In the genomic region with DNA sequence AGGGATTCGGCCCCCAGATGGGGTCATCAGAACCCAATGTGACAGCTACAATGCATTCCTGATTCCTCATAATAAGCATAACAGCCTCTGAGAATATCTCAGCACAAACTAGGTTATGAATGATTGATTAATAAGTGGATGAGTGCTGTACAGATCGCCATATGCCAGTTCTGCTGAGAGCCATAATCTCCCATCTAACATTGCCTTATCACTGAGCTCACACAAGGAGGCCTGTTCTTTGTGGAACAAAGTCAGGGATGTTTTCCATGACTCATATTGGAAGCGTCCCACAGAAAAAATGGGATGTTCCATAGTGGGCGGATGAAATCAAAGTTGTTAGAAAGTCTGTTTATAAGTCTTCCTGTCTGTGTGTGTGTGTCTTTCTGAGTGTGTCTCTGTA, we compare ENCODE assay signal across 26 cellular contexts.
DNase-seq lines count a peak whose midpoint lies in the region; ATAC-seq, FAIRE-seq and TF ChIP-seq lines count a peak whose summit lies in the region.
"Had no signal": no experiment of that assay in that cellular context is flagged by ENCODE, and none has a peak within 500 bp of the region (broad histone marks: within the 10 kb centered on the region; RNA-seq: fewer than 3 reads in every experiment).

No MANE protein-coding gene starts in this region.

- no TSS peak for BruUV-seq in MCF 10A (replicated peaks; lab: Mats Ljungman, UMichigan)

- H3K4me2 ChIP-seq in keratinocyte (ENCODE audit: control insufficient read depth, extremely low read depth, insufficient read depth, low read depth, low read length) = no peak overlapping the region
- H3K4me2 ChIP-seq: BLaER1 treated with 17β-estradiol and CSF1 and Interleukin-3, amounts not matched to agents 10 nM and 100 nM; GM23338; KMS-11 had no signal

- H3K9me3 ChIP-seq in breast epithelium (no peaks in the 10 kb centered on the region), keratinocyte (ENCODE audit: control insufficient read depth, low read depth, low read length) (no peaks in the 10 kb centered on the region), uterus (no peaks in the 10 kb centered on the region)
- H3K9me3 ChIP-seq: psoas muscle, upper lobe of left lung had no signal

- no peak overlapping the region for H3K9ac ChIP-seq in keratinocyte (ENCODE audit: control insufficient read depth, extremely low read depth, insufficient read depth, low read length)
- H3K9ac ChIP-seq: BLaER1 treated with 17β-estradiol and CSF1 and Interleukin-3, amounts not matched to agents 10 nM and 100 nM; KMS-11 had no signal

- H3K9me3 Mint-ChIP-seq in MCF 10A (ENCODE audit: unreplicated experiment) = no peaks in the 10 kb centered on the region
- H3K9me3 Mint-ChIP-seq in T-helper 2 cell treated with Interferon-gamma antibody and Interleukin-4, amounts not matched to agents 5 μg/mL and 100 μg/mL, for 36 hours = no peaks in the 10 kb centered on the region
- H3K9me3 Mint-ChIP-seq: activated naive CD4-positive, alpha-beta T cell treated with anti-CD3 and anti-CD28 coated beads for 36 hours; activated T-cell treated with anti-CD3 and anti-CD28 coated beads, Interleukin-2, amount 50 U/mL, for 4 hours; central memory CD8-positive, alpha-beta T cell; GM23338; neural crest cell had no signal

- CTCF ChIA-PET in MCF 10A (lab: Yijun Ruan, JAX) = interaction anchor here (1.2 kb wide), 1 partner anchor 17 kb away, joined by 3 read pairs; no protein-coding TSS in a partner anchor

- no peaks in the 10 kb centered on the region for H3K4me1 ChIP-seq in breast epithelium
- H3K4me1 ChIP-seq in keratinocyte (ENCODE audit: control insufficient read depth, extremely low read depth, insufficient read depth, low read length) = no peaks in the 10 kb centered on the region
- H3K4me1 ChIP-seq in uterus = no peaks in the 10 kb centered on the region
- H3K4me1 ChIP-seq: BLaER1 treated with 17β-estradiol and CSF1 and Interleukin-3, amounts not matched to agents 10 nM and 100 nM; psoas muscle; upper lobe of left lung had no signal

- H3K9me1 ChIP-seq in keratinocyte (ENCODE audit: control insufficient read depth, extremely low read depth, insufficient read depth, low read length) = no peaks in the 10 kb centered on the region

- peaks cover 6% of the 10 kb centered on the region for H3K4me1 Mint-ChIP-seq in MCF 10A (ENCODE audit: insufficient read depth, unreplicated experiment)
- no peaks in the 10 kb centered on the region for H3K4me1 Mint-ChIP-seq in T-helper 2 cell treated with Interferon-gamma antibody and Interleukin-4, amounts not matched to agents 5 μg/mL and 100 μg/mL, for 36 hours (ENCODE audit: low read depth)
- H3K4me1 Mint-ChIP-seq: central memory CD8-positive, alpha-beta T cell; GM23338; neural crest cell had no signal

- intact Hi-C loops in MCF 10A (cut with micrococcal nuclease) = no loop called here
- intact Hi-C loops in breast epithelium (cut with DNase I; ENCODE audit: low total_unique reads) = no loop called here
- intact Hi-C loops in uterus (cut with DNase I; ENCODE audit: low total_unique reads) = no loop called here

- no peak for TF ChIP-seq CTCF in MCF 10A (IDR thresholded peaks at IDR 0.05; ENCODE audit: unreplicated experiment)
- no peak for TF ChIP-seq CTCF in breast epithelium (IDR thresholded peaks at IDR 0.05)
- TF ChIP-seq CTCF in keratinocyte (optimal IDR thresholded peaks at IDR 0.05 in 1 of 3, IDR thresholded peaks at IDR 0.05 in 1 of 3, conservative IDR thresholded peaks at IDR 0.05 in 1 of 3; ENCODE audit: extremely low read depth in 1 of 3, insufficient read depth in 2 of 3, low read length in 3 of 3) = no peak
- no peak for TF ChIP-seq CTCF in uterus (IDR thresholded peaks at IDR 0.05)

- H3K4me3 ChIP-seq in breast epithelium (no peak overlapping the region), keratinocyte (ENCODE audit: control insufficient read depth in 2 of 3, extremely low read depth in 1 of 3, insufficient read depth in 2 of 3, low read depth in 1 of 3, low read length in 3 of 3) (no peak overlapping the region), uterus (no peak overlapping the region)
- H3K4me3 ChIP-seq: BLaER1 treated with 17β-estradiol and CSF1 and Interleukin-3, amounts not matched to agents 10 nM and 100 nM; GM12878; GM23338; psoas muscle; upper lobe of left lung had no signal

- no peaks in the 10 kb centered on the region for H4K20me1 ChIP-seq in keratinocyte (ENCODE audit: control insufficient read depth, extremely low read depth, insufficient read depth, low read length)
- H4K20me1 ChIP-seq: BLaER1 treated with 17β-estradiol and CSF1 and Interleukin-3, amounts not matched to agents 10 nM and 100 nM had no signal

- POLR2A ChIA-PET in MCF 10A (lab: Yijun Ruan, JAX) = no interaction called here

- TF ChIP-seq POLR2A in breast epithelium (IDR thresholded peaks at IDR 0.05) = no peak
- TF ChIP-seq POLR2A in uterus (IDR thresholded peaks at IDR 0.05) = no peak

- DNase-seq in MCF 10A (ENCODE audit: unreplicated experiment) (peak; percentile 28), breast epithelium (ENCODE audit: low spot score in 2 of 2) (no peak), keratinocyte (ENCODE audit: low read depth, low spot score) (no peak), amniotic stem cell (lab: John Stamatoyannopoulos, UW) (no peak), GOT3 (lab: John Stamatoyannopoulos, UW) (no peak), uterus (no peak)
- DNase-seq in T-helper 2 cell treated with Interferon-gamma antibody and Interleukin-4, amounts not matched to agents 5 μg/mL and 100 μg/mL, for 36 hours (ENCODE audit: low spot score) = no peak
- DNase-seq: 8988T; activated CD4-positive, CD25-positive, alpha-beta regulatory T cell treated with anti-CD3 and anti-CD28 coated beads, Interleukin-2, amount 50 U/mL, for 72 hours; activated naive CD4-positive, alpha-beta T cell treated with anti-CD3 and anti-CD28 coated beads for 36 hours; activated T-cell treated with anti-CD3 and anti-CD28 coated beads, Interleukin-2, amount 50 U/mL, for 4 hours; GF-D8; NCI-H2081 treated with DMSO at 0.1 percent for 48 hours; psoas muscle; RPMI8226; stimulated activated CD4-positive, alpha-beta T cell treated with anti-CD3 and anti-CD28 coated beads, Interleukin-4, amount 100 ng/mL, for 1 hour; stimulated activated naive CD8-positive, alpha-beta T cell treated with anti-CD3 and anti-CD28 coated beads, Interleukin-15, Interleukin-2, amounts not matched to agents 100 U/mL and 50 U/mL, for 24 hours had no signal

- dilution Hi-C loops in keratinocyte (cut with MboI; ENCODE audit: extremely low pct_ligation_motif_present, low sequenced_read_pairs) = no loop called here

- no peaks in the 10 kb centered on the region for H3K36me3 ChIP-seq in breast epithelium
- H3K36me3 ChIP-seq in keratinocyte (ENCODE audit: control insufficient read depth in 2 of 2, extremely low read depth in 1 of 2, insufficient read depth in 2 of 2, low read length in 2 of 2) = no peaks in the 10 kb centered on the region
- no peaks in the 10 kb centered on the region for H3K36me3 ChIP-seq in uterus
- H3K36me3 ChIP-seq: BLaER1 treated with 17β-estradiol and CSF1 and Interleukin-3, amounts not matched to agents 10 nM and 100 nM; upper lobe of left lung had no signal

- H3K27me3 Mint-ChIP-seq in MCF 10A (ENCODE audit: insufficient read depth, unreplicated experiment) = no peaks in the 10 kb centered on the region
- no peaks in the 10 kb centered on the region for H3K27me3 Mint-ChIP-seq in T-helper 2 cell treated with Interferon-gamma antibody and Interleukin-4, amounts not matched to agents 5 μg/mL and 100 μg/mL, for 36 hours (ENCODE audit: low read depth)

- no peak overlapping the region for H3K27ac Mint-ChIP-seq in MCF 10A (ENCODE audit: low read depth, unreplicated experiment)
- no peak overlapping the region for H3K27ac Mint-ChIP-seq in T-helper 2 cell treated with Interferon-gamma antibody and Interleukin-4, amounts not matched to agents 5 μg/mL and 100 μg/mL, for 36 hours
- H3K27ac Mint-ChIP-seq: activated naive CD4-positive, alpha-beta T cell treated with anti-CD3 and anti-CD28 coated beads for 36 hours; GM23338 had no signal

- no peak overlapping the region for H3K4me3 Mint-ChIP-seq in MCF 10A (ENCODE audit: unreplicated experiment)
- H3K4me3 Mint-ChIP-seq in T-helper 2 cell treated with Interferon-gamma antibody and Interleukin-4, amounts not matched to agents 5 μg/mL and 100 μg/mL, for 36 hours = no peak overlapping the region
- H3K4me3 Mint-ChIP-seq: activated naive CD4-positive, alpha-beta T cell treated with anti-CD3 and anti-CD28 coated beads for 36 hours; activated T-cell treated with anti-CD3 and anti-CD28 coated beads, Interleukin-2, amount 50 U/mL, for 4 hours; central memory CD8-positive, alpha-beta T cell; GM23338; neural crest cell had no signal

- no peaks in the 10 kb centered on the region for H3K79me2 ChIP-seq in keratinocyte (ENCODE audit: control insufficient read depth, insufficient read depth, low read length)

- H3K36me3 Mint-ChIP-seq in MCF 10A (ENCODE audit: insufficient read depth, unreplicated experiment) = no peaks in the 10 kb centered on the region
- no peaks in the 10 kb centered on the region for H3K36me3 Mint-ChIP-seq in T-helper 2 cell treated with Interferon-gamma antibody and Interleukin-4, amounts not matched to agents 5 μg/mL and 100 μg/mL, for 36 hours (ENCODE audit: low read depth)

- no peak overlapping the region for H3K27ac ChIP-seq in breast epithelium
- H3K27ac ChIP-seq in keratinocyte (ENCODE audit: control insufficient read depth, insufficient read depth, low read length) = no peak overlapping the region
- no peak overlapping the region for H3K27ac ChIP-seq in uterus
- H3K27ac ChIP-seq: BLaER1 treated with 17β-estradiol and CSF1 and Interleukin-3, amounts not matched to agents 10 nM and 100 nM; KMS-11; psoas muscle; upper lobe of left lung had no signal

- ATAC-seq in SK-N-SH treated with all-trans-retinoic acid at 6 μM for 48 hours = peak; percentile 44; the same call in 1 of the 3 replicates
- ATAC-seq: activated T-cell treated with anti-CD3 and anti-CD28 coated beads, Interleukin-2, amount 50 U/mL, for 4 hours; GM12878; GM23338; psoas muscle; stimulated activated naive CD8-positive, alpha-beta T cell treated with anti-CD3 and anti-CD28 coated beads, Interleukin-15, Interleukin-2, amounts not matched to agents 100 U/mL and 50 U/mL, for 24 hours had no signal

- FAIRE-seq in keratinocyte (lab: Jason Lieb, UNC) = peak; percentile 60
- FAIRE-seq: GM12878, GM19239 had no signal

- no peaks in the 10 kb centered on the region for H3K27me3 ChIP-seq in breast epithelium
- H3K27me3 ChIP-seq in keratinocyte (ENCODE audit: control insufficient read depth, extremely low read depth, insufficient read depth, low read length) = no peaks in the 10 kb centered on the region
- H3K27me3 ChIP-seq in uterus = no peaks in the 10 kb centered on the region
- H3K27me3 ChIP-seq: BLaER1 treated with 17β-estradiol and CSF1 and Interleukin-3, amounts not matched to agents 10 nM and 100 nM; upper lobe of left lung had no signal

- no peak overlapping the region for H2AFZ ChIP-seq in keratinocyte (ENCODE audit: control insufficient read depth, low read length)
- H2AFZ ChIP-seq: GM23338 had no signal

TF ChIP-seq in SK-N-SH treated with all-trans-retinoic acid at 6 μM for 48 hours, 23 proteins besides CTCF, POLR2A, EP300 and RAD21 (continues in another document):
- peak; percentile 82 for TF ChIP-seq ISL1 (CRISPR knock-in tag; IDR thresholded peaks at IDR 0.05)
